Comparison of ENCODE assay signal across 13 cellular contexts in genomic region chr10:84334806-84335205, GRCh38. TPM values are rescaled to one million over a fixed set of nuclear protein-coding genes. Genes with fewer than 3 reads are reported as not detected.
A peak's percentile ranks its signal among the peaks of the same experiment; 100 is the strongest.
DNase-seq lines count a peak whose midpoint lies in the region; ATAC-seq and TF ChIP-seq lines count a peak whose summit lies in the region.
"Had no signal": no experiment of that assay in that cellular context is flagged by ENCODE, and none has a peak within 500 bp of the region (broad histone marks: within the 10 kb centered on the region; RNA-seq: fewer than 3 reads in every experiment).

No MANE protein-coding gene starts in this region.

- peak overlapping the region; percentile 93 for H3K27ac Mint-ChIP-seq in activated CD4-positive, alpha-beta T cell treated with anti-CD3 and anti-CD28 coated beads for 36 hours
- H3K27ac Mint-ChIP-seq in brain (peak overlapping the region in 4 of 5 experiments; percentile 16 to 56 (median 48)), natural killer cell (peak overlapping the region in 1 of 2 donors; percentile 92)

- no peak for ATAC-seq in activated CD4-positive, alpha-beta T cell treated with anti-CD3 and anti-CD28 coated beads for 36 hours
- no peak for ATAC-seq in natural killer cell

- no peak overlapping the region for H3K4me3 Mint-ChIP-seq in activated CD4-positive, alpha-beta T cell treated with anti-CD3 and anti-CD28 coated beads for 36 hours
- H3K4me3 Mint-ChIP-seq in brain (peak overlapping the region in 4 of 5 experiments; percentile 27 to 49 (median 38)), natural killer cell (peak overlapping the region; percentile 18)

- CTCF ChIA-PET in activated CD4-positive, alpha-beta T cell treated with anti-CD3 and anti-CD28 coated beads for 36 hours (lab: Charles Lee): interaction anchor here (0.6 to 3.4 kb wide), 19 partner anchors 8 to 209 kb away, joined by 3 to 27 read pairs (median 5); no protein-coding TSS in a partner anchor

- H3K36me3 ChIP-seq in KOPT-K1 (ENCODE audit: insufficient read depth, low read length): no peaks in the 10 kb centered on the region
- H3K36me3 ChIP-seq: adrenal gland, upper lobe of right lung had no signal

- no peak for DNase-seq in activated CD4-positive, alpha-beta T cell treated with anti-CD3 and anti-CD28 coated beads for 36 hours
- no peak for DNase-seq in activated CD4-positive, alpha-beta T cell treated with anti-CD3 and anti-CD28 coated beads for 1 hour
- no peak for DNase-seq in natural killer cell
- DNase-seq in DMS53 treated with DMSO at 0.1 percent for 48 hours (lab: John Stamatoyannopoulos, UW; ENCODE audit: unreplicated experiment): no peak
- DNase-seq in HCEC 1CT: no peak
- DNase-seq in stimulated activated CD4-positive, alpha-beta T cell treated with anti-CD3 and anti-CD28 coated beads, Interleukin-4, amount 100 ng/mL, for 1 hour: no peak
- DNase-seq: NCI-H2029, RPMI8226, T-helper 9 cell, upper lobe of right lung had no signal

- no peaks in the 10 kb centered on the region for H3K9me3 ChIP-seq in KOPT-K1 (ENCODE audit: insufficient read depth, low read length, poor library complexity, severe bottlenecking)
- H3K9me3 ChIP-seq: adrenal gland, upper lobe of right lung had no signal

- H3K27me3 Mint-ChIP-seq in activated CD4-positive, alpha-beta T cell treated with anti-CD3 and anti-CD28 coated beads for 36 hours: no peaks in the 10 kb centered on the region
- H3K27me3 Mint-ChIP-seq in brain (peaks cover under 1% of the 10 kb centered on the region), natural killer cell (ENCODE audit: low read depth in 2 of 2) (no peaks in the 10 kb centered on the region)

- TF ChIP-seq CTCF in brain (conservative IDR thresholded peaks at IDR 0.05) (no peak), natural killer cell (IDR thresholded peaks at IDR 0.05) (no peak)

- peaks cover 40% of the 10 kb centered on the region for H3K4me1 Mint-ChIP-seq in activated CD4-positive, alpha-beta T cell treated with anti-CD3 and anti-CD28 coated beads for 36 hours
- H3K4me1 Mint-ChIP-seq in brain: peaks cover 41% of the 10 kb centered on the region
- H3K4me1 Mint-ChIP-seq in natural killer cell: peaks cover 28 to 45% of the 10 kb centered on the region in 2 donors

- H3K9me3 Mint-ChIP-seq in activated CD4-positive, alpha-beta T cell treated with anti-CD3 and anti-CD28 coated beads for 36 hours (ENCODE audit: low read depth): no peaks in the 10 kb centered on the region
- H3K9me3 Mint-ChIP-seq in brain (no peaks in the 10 kb centered on the region), natural killer cell (no peaks in the 10 kb centered on the region)

- peaks cover 18% of the 10 kb centered on the region for H3K36me3 Mint-ChIP-seq in activated CD4-positive, alpha-beta T cell treated with anti-CD3 and anti-CD28 coated beads for 36 hours (ENCODE audit: low read depth)
- peaks cover 8% of the 10 kb centered on the region for H3K36me3 Mint-ChIP-seq in brain
- peaks cover 2% of the 10 kb centered on the region for H3K36me3 Mint-ChIP-seq in natural killer cell

- POLR2A ChIA-PET in activated CD4-positive, alpha-beta T cell treated with anti-CD3 and anti-CD28 coated beads for 36 hours (lab: Charles Lee): interaction anchor here (0.6 to 1.1 kb wide), 4 partner anchors 26 to 1922 kb away, joined by 3 to 7 read pairs (median 3); no protein-coding TSS in a partner anchor

- peak overlapping the region; percentile 33 for H3K27ac ChIP-seq in KOPT-K1 (ENCODE audit: low read depth, low read length, poor library complexity, severe bottlenecking)
- H3K27ac ChIP-seq: adrenal gland had no signal

- intact Hi-C loops in activated CD4-positive, alpha-beta T cell treated with anti-CD3 and anti-CD28 coated beads for 36 hours (cut with DNase I, micrococcal nuclease): loop anchor here (1.0 to 2.0 kb wide), 2 partner anchors 7 to 40 kb away; no protein-coding TSS in a partner anchor
- intact Hi-C loops in natural killer cell (cut with micrococcal nuclease): loop anchor here (1.0 to 5.0 kb wide), 5 partner anchors 7 to 196 kb away; partner anchors contain the start of gene GHITM

RNA-seq across cellular contexts. Expression of gene CCSER2, which starts 6.4 kb away (rescaled TPM):
- total RNA-seq in activated CD4-positive, alpha-beta T cell treated with anti-CD3 and anti-CD28 coated beads for 36 hours: 10 to 100 TPM; 61.2 to 85.2 TPM
- 13.6 TPM for polyA plus RNA-seq in brain (ENCODE audit: insufficient read depth, low read depth, low replicate concordance)
- 100 to 1,000 TPM; 125 to 158 (median 146) TPM for total RNA-seq in natural killer cell
